Comparison of ENCODE assay signal across 1 cellular context in the genomic region with DNA sequence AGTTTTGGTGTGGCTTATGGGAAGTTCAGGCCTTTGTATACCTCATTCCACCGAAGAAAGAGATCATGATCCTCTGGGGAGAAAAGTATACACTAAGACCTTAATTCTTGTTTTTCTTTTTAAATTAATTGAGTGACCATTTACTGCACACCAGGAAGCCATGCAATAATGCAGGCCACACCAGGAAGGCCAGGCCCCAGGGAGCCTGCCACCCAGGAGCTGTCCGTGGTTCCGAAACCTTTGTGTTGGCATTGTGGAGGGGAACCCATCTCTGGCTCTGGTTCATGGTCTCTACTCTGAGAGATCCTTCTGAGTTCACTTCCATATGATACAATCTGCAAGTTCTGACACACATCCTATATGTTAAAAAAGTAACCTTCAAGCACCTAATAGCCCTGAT.
A peak's percentile ranks its signal among the peaks of the same experiment; 100 is the strongest.
TF ChIP-seq lines count a peak whose summit lies in the region.

No MANE protein-coding gene starts in this region.

TF ChIP-seq in WTC11, 78 proteins besides CTCF, POLR2A, EP300 and RAD21 (continued from another document):
- TF ChIP-seq, protein P1, sequence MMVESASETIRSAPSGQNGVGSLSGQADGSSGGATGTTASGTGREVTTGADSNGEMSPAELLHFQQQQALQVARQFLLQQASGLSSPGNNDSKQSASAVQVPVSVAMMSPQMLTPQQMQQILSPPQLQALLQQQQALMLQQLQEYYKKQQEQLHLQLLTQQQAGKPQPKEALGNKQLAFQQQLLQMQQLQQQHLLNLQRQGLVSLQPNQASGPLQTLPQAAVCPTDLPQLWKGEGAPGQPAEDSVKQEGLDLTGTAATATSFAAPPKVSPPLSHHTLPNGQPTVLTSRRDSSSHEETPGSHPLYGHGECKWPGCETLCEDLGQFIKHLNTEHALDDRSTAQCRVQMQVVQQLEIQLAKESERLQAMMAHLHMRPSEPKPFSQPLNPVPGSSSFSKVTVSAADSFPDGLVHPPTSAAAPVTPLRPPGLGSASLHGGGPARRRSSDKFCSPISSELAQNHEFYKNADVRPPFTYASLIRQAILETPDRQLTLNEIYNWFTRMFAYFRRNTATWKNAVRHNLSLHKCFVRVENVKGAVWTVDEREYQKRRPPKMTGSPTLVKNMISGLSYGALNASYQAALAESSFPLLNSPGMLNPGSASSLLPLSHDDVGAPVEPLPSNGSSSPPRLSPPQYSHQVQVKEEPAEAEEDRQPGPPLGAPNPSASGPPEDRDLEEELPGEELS (CRISPR knock-in tag; IDR thresholded peaks at IDR 0.05), result no peak
- TF ChIP-seq, protein P2, sequence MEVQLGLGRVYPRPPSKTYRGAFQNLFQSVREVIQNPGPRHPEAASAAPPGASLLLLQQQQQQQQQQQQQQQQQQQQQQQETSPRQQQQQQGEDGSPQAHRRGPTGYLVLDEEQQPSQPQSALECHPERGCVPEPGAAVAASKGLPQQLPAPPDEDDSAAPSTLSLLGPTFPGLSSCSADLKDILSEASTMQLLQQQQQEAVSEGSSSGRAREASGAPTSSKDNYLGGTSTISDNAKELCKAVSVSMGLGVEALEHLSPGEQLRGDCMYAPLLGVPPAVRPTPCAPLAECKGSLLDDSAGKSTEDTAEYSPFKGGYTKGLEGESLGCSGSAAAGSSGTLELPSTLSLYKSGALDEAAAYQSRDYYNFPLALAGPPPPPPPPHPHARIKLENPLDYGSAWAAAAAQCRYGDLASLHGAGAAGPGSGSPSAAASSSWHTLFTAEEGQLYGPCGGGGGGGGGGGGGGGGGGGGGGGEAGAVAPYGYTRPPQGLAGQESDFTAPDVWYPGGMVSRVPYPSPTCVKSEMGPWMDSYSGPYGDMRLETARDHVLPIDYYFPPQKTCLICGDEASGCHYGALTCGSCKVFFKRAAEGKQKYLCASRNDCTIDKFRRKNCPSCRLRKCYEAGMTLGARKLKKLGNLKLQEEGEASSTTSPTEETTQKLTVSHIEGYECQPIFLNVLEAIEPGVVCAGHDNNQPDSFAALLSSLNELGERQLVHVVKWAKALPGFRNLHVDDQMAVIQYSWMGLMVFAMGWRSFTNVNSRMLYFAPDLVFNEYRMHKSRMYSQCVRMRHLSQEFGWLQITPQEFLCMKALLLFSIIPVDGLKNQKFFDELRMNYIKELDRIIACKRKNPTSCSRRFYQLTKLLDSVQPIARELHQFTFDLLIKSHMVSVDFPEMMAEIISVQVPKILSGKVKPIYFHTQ (CRISPR knock-in tag; IDR thresholded peaks at IDR 0.05), result no peak
- TF ChIP-seq FOXJ3 (CRISPR knock-in tag; IDR thresholded peaks at IDR 0.05; ENCODE audit: borderline replicate concordance), result no peak
- no peak for TF ChIP-seq SOX15 (CRISPR knock-in tag; IDR thresholded peaks at IDR 0.05)
- TF ChIP-seq, protein P3, sequence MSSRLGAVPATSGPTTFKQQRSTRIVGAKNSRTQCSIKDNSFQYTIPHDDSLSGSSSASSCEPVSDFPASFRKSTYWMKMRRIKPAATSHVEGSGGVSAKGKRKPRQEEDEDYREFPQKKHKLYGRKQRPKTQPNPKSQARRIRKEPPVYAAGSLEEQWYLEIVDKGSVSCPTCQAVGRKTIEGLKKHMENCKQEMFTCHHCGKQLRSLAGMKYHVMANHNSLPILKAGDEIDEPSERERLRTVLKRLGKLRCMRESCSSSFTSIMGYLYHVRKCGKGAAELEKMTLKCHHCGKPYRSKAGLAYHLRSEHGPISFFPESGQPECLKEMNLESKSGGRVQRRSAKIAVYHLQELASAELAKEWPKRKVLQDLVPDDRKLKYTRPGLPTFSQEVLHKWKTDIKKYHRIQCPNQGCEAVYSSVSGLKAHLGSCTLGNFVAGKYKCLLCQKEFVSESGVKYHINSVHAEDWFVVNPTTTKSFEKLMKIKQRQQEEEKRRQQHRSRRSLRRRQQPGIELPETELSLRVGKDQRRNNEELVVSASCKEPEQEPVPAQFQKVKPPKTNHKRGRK (CRISPR knock-in tag; IDR thresholded peaks at IDR 0.05; ENCODE audit: borderline replicate concordance), result no peak
- no peak for TF ChIP-seq HMGA2 (CRISPR knock-in tag; IDR thresholded peaks at IDR 0.05)
- TF ChIP-seq CREB1 (CRISPR knock-in tag; IDR thresholded peaks at IDR 0.05), result peak; percentile 57; the same call in 1 of the 2 replicates
- TF ChIP-seq TP53 (CRISPR knock-in tag; IDR thresholded peaks at IDR 0.05), result no peak
- no peak for TF ChIP-seq ZNF138 (CRISPR knock-in tag; conservative IDR thresholded peaks at IDR 0.05)
- no peak for TF ChIP-seq GRHL2 (CRISPR knock-in tag; IDR thresholded peaks at IDR 0.05; ENCODE audit: insufficient replicate concordance, severe bottlenecking)
- TF ChIP-seq ZNF317 (CRISPR knock-in tag; IDR thresholded peaks at IDR 0.05; ENCODE audit: borderline replicate concordance, low read depth), result no peak
- TF ChIP-seq, protein P4, sequence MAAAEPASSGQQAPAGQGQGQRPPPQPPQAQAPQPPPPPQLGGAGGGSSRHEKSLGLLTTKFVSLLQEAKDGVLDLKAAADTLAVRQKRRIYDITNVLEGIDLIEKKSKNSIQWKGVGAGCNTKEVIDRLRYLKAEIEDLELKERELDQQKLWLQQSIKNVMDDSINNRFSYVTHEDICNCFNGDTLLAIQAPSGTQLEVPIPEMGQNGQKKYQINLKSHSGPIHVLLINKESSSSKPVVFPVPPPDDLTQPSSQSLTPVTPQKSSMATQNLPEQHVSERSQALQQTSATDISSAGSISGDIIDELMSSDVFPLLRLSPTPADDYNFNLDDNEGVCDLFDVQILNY (CRISPR knock-in tag; IDR thresholded peaks at IDR 0.05), result no peak
- TF ChIP-seq, protein P5, sequence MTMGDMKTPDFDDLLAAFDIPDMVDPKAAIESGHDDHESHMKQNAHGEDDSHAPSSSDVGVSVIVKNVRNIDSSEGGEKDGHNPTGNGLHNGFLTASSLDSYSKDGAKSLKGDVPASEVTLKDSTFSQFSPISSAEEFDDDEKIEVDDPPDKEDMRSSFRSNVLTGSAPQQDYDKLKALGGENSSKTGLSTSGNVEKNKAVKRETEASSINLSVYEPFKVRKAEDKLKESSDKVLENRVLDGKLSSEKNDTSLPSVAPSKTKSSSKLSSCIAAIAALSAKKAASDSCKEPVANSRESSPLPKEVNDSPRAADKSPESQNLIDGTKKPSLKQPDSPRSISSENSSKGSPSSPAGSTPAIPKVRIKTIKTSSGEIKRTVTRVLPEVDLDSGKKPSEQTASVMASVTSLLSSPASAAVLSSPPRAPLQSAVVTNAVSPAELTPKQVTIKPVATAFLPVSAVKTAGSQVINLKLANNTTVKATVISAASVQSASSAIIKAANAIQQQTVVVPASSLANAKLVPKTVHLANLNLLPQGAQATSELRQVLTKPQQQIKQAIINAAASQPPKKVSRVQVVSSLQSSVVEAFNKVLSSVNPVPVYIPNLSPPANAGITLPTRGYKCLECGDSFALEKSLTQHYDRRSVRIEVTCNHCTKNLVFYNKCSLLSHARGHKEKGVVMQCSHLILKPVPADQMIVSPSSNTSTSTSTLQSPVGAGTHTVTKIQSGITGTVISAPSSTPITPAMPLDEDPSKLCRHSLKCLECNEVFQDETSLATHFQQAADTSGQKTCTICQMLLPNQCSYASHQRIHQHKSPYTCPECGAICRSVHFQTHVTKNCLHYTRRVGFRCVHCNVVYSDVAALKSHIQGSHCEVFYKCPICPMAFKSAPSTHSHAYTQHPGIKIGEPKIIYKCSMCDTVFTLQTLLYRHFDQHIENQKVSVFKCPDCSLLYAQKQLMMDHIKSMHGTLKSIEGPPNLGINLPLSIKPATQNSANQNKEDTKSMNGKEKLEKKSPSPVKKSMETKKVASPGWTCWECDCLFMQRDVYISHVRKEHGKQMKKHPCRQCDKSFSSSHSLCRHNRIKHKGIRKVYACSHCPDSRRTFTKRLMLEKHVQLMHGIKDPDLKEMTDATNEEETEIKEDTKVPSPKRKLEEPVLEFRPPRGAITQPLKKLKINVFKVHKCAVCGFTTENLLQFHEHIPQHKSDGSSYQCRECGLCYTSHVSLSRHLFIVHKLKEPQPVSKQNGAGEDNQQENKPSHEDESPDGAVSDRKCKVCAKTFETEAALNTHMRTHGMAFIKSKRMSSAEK (CRISPR knock-in tag; IDR thresholded peaks at IDR 0.05; ENCODE audit: borderline replicate concordance), result no peak
